In genomic region chrX:45669715-45670360, GRCh38 we compare ENCODE assay signal across 1 cellular context.
TF ChIP-seq lines count a peak whose summit lies in the region.

No MANE protein-coding gene starts in this region.

TF ChIP-seq in SK-N-SH treated with all-trans-retinoic acid at 6 μM for 48 hours, 23 proteins besides CTCF, POLR2A, EP300 and RAD21 (continued from another document):
- TF ChIP-seq CSRNP3 (CRISPR knock-in tag; IDR thresholded peaks at IDR 0.05), result no peak
- no peak for TF ChIP-seq ZNF70 (CRISPR knock-in tag; IDR thresholded peaks at IDR 0.05)
- no peak for TF ChIP-seq CREB5 (CRISPR knock-in tag; IDR thresholded peaks at IDR 0.05; ENCODE audit: low read depth)
- TF ChIP-seq RARB (CRISPR knock-in tag; IDR thresholded peaks at IDR 0.05), result no peak
- TF ChIP-seq ZNF8 (CRISPR knock-in tag; IDR thresholded peaks at IDR 0.05), result no peak
